ENCODE assay signal across 22 cellular contexts in the genomic region with DNA sequence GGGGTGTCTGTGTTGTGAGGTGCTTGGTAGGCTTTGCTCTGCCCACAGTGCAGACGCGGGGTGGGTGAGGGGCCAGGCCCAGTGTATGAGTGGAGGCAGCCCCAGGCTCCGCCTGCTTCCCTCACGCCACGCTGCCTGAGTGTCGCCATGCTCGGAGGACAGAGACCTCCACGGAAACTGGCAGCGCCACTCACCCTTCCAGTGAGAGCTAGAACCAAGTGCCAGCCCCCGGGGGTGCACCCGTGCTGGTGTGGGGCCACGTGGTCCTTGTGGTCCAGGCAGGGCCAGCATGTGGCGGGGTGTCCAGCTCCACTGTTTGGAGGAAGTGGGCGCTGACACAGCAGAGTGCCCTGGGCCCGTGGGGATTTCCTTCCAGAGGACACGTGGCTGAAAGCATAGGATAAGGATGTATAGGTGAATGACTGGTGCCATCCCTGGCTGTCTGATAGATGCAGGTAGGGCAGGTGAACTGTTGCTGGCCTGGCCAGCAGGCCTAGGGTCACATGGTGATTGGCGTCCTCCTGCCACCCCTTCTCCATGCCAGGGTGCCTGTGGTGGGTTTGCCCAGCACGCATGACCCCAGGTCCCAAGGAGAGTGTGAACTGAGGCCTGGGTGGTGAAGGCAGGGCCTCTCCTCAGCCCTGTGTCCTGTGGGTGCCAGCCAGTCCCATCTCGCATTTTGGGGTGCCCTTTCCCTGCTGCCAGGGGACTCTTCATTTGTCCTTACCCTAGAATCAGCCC. TPM values are rescaled to one million over a fixed set of nuclear protein-coding genes. Genes with fewer than 3 reads are reported as not detected.
DNase-seq lines count a peak whose midpoint lies in the region; ATAC-seq and TF ChIP-seq lines count a peak whose summit lies in the region.
"Had no signal": no experiment of that assay in that cellular context is flagged by ENCODE, and none has a peak within 500 bp of the region (broad histone marks: within the 10 kb centered on the region; RNA-seq: fewer than 3 reads in every experiment).

No MANE protein-coding gene starts in this region.

- intact Hi-C loops in right lobe of liver (cut with DNase I): no loop called here

- no peaks in the 10 kb centered on the region for H3K27me3 Mint-ChIP-seq in type B pancreatic cell
- H3K27me3 Mint-ChIP-seq: CD4-positive, CD25-positive, alpha-beta regulatory T cell had no signal

- no peak overlapping the region for H3K27ac Mint-ChIP-seq in type B pancreatic cell
- H3K27ac Mint-ChIP-seq in activated naive CD4-positive, alpha-beta T cell treated with anti-CD3 and anti-CD28 coated beads, Interleukin-2, amount 50 U/mL, for 72 hours: peak overlapping the region in 1 of 2 donors; percentile 42

- H3K36me3 ChIP-seq in WERI-Rb-1: peaks cover 7% of the 10 kb centered on the region
- H3K36me3 ChIP-seq in right lobe of liver: no peaks in the 10 kb centered on the region
- H3K36me3 ChIP-seq: MG63 had no signal

- H3K27me3 ChIP-seq in WERI-Rb-1 (ENCODE audit: insufficient read depth, low read depth, severe bottlenecking) (no peaks in the 10 kb centered on the region), right lobe of liver (no peaks in the 10 kb centered on the region)

- no peak for TF ChIP-seq CTCF in WERI-Rb-1 (IDR thresholded peaks at IDR 0.05; ENCODE audit: low read depth, low read length)
- TF ChIP-seq CTCF in right lobe of liver (IDR thresholded peaks at IDR 0.05): no peak
- no peak for TF ChIP-seq CTCF in type B pancreatic cell (conservative IDR thresholded peaks at IDR 0.05)

- no peak overlapping the region for H3K4me3 Mint-ChIP-seq in type B pancreatic cell
- H3K4me3 Mint-ChIP-seq: H9 had no signal

- peak; percentile 57 for DNase-seq in activated effector memory CD4-positive, alpha-beta T cell treated with anti-CD3 and anti-CD28 coated beads, Interleukin-2, amount 50 U/mL, for 16 hours
- no peak for DNase-seq in activated effector memory CD4-positive, alpha-beta T cell treated with Interleukin-2 at 50 U/mL for 16 hours
- DNase-seq in WERI-Rb-1 (peak; percentile 7), right lobe of liver (peak in 1 of 3 donors; percentile 22), type B pancreatic cell (ENCODE audit: extremely low spot score, unreplicated experiment) (peak; percentile 67)
- no peak for DNase-seq in activated CD4-positive, alpha-beta T cell treated with anti-CD3 and anti-CD28 coated beads for 4 hours
- DNase-seq in activated naive CD4-positive, alpha-beta T cell treated with anti-CD3 and anti-CD28 coated beads, Interleukin-2, amount 50 U/mL, for 72 hours (ENCODE audit: low spot score in 2 of 2): no peak
- DNase-seq: 8988T; CD4-positive, CD25-positive, alpha-beta regulatory T cell; COR-L47; DMS 273 treated with DMSO at 0.1 percent for 48 hours; DND-41; H9; Kasumi-1; MG63; NCI-H1092; NCI-H1436 treated with DMSO at 0.1 percent for 48 hours; NCI-H2029; NCI-H345; NCI-H524 treated with DMSO at 0.1 percent for 48 hours; PC-9 had no signal

- no peaks in the 10 kb centered on the region for H3K36me3 Mint-ChIP-seq in type B pancreatic cell
- no peaks in the 10 kb centered on the region for H3K36me3 Mint-ChIP-seq in activated naive CD4-positive, alpha-beta T cell treated with anti-CD3 and anti-CD28 coated beads, Interleukin-2, amount 50 U/mL, for 72 hours
- H3K36me3 Mint-ChIP-seq: CD4-positive, CD25-positive, alpha-beta regulatory T cell had no signal

- H3K27ac ChIP-seq in WERI-Rb-1: no peak overlapping the region
- H3K27ac ChIP-seq in right lobe of liver: peak overlapping the region in 2 of 3 donors; percentile 93 to 97
- H3K27ac ChIP-seq: PC-9 had no signal

- WGBS in right lobe of liver (ENCODE audit: insufficient coverage, low coverage, low lambda C conversion rate, missing lambda C conversion rate): 0% methylated on average over 1 of the region's 19 CpGs

- H3K4me1 Mint-ChIP-seq in type B pancreatic cell (ENCODE audit: unreplicated experiment): no peaks in the 10 kb centered on the region

- H3K9me3 ChIP-seq in WERI-Rb-1 (ENCODE audit: severe bottlenecking) (peaks cover 4% of the 10 kb centered on the region), right lobe of liver (no peaks in the 10 kb centered on the region)

- H3K4me3 ChIP-seq in WERI-Rb-1 (ENCODE audit: low read depth, low read length) (no peak overlapping the region), right lobe of liver (no peak overlapping the region)
- H3K4me3 ChIP-seq: MG63, PC-9 had no signal

- H3K9me3 Mint-ChIP-seq in type B pancreatic cell: no peaks in the 10 kb centered on the region
- H3K9me3 Mint-ChIP-seq in activated naive CD4-positive, alpha-beta T cell treated with anti-CD3 and anti-CD28 coated beads, Interleukin-2, amount 50 U/mL, for 72 hours: peaks cover 4% of the 10 kb centered on the region in 2 donors
- H3K9me3 Mint-ChIP-seq: H9 had no signal

- ATAC-seq in right lobe of liver (no peak), GM21737 (IDR thresholded peaks at IDR 0.05; ENCODE audit: unreplicated experiment) (no peak)
- ATAC-seq in activated naive CD4-positive, alpha-beta T cell treated with anti-CD3 and anti-CD28 coated beads, Interleukin-2, amount 50 U/mL, for 72 hours: no peak

- peaks cover 0 to 42% (median 12%) of the 10 kb centered on the region in 4 donors for H3K4me1 ChIP-seq in right lobe of liver

- no peak for TF ChIP-seq POLR2A in right lobe of liver (IDR thresholded peaks at IDR 0.05)

RNA-seq across cellular contexts. Expression of a gene that starts 3.8 kb away (rescaled TPM):
- total RNA-seq in right lobe of liver (10 to 100 TPM in 5 of 6 experiments, 1 to 10 TPM in 1; 7.5 to 19.3 (median 13.9) TPM), type B pancreatic cell (ENCODE audit: low replicate concordance) (6.4 and 8.7 TPM in 2 replicates)
- 1 to 10 TPM; 4.8 to 5.6 TPM for total RNA-seq in activated naive CD4-positive, alpha-beta T cell treated with anti-CD3 and anti-CD28 coated beads, Interleukin-2, amount 50 U/mL, for 72 hours

Comparison
In these comparisons a context has a peak if more than half of its experiments do, and no peak if none do; other contexts are left out.
1. DNase-seq: peak in activated effector memory CD4-positive, alpha-beta T cell treated with anti-CD3 and anti-CD28 coated beads, Interleukin-2, amount 50 U/mL, for 16 hours (single experiment), WERI-Rb-1 (single experiment) and type B pancreatic cell (single experiment); none in activated effector memory CD4-positive, alpha-beta T cell treated with Interleukin-2 at 50 U/mL for 16 hours (single experiment), activated CD4-positive, alpha-beta T cell treated with anti-CD3 and anti-CD28 coated beads for 4 hours (0 of 2) and activated naive CD4-positive, alpha-beta T cell treated with anti-CD3 and anti-CD28 coated beads, Interleukin-2, amount 50 U/mL, for 72 hours (0 of 2).